8 cellular contexts compared by ENCODE assay signal in the genomic region with DNA sequence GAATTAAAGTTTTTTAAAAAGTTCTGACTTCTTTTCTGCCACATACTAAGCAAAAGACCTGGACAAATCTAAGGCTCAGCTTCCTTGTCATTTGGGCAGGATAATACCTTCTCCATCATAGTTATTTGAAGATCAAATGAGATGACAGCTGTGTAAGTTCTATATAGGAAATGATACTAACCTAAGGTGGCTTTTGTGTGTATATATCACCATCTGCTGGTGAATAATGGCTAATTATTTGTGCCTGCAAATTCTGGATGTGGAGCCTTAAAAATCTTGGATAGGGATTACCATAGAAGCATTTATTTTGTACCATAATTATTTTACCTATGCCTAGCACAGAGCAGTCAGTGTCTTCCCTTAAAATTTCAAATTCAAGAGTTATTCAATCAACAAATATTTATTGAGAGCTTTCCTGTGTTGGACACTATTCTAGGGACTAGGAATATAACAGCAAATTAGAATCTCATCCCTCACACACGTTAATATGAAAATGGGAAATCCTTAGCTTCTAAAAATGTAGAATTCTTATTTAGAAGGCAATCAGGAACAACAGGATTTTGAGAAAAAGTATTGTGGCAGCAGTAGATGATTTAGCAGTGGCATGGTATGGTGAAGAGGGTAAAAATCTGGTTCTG.
A peak's percentile ranks its signal among the peaks of the same experiment; 100 is the strongest.
DNase-seq lines count a peak whose midpoint lies in the region; ATAC-seq and TF ChIP-seq lines count a peak whose summit lies in the region.

No MANE protein-coding gene starts in this region.

- no peaks in the 10 kb centered on the region for H3K27me3 ChIP-seq in A673 (replicated peaks; ENCODE audit: insufficient read depth, low read depth, low read length, poor library complexity)
- H3K27me3 ChIP-seq in hepatocyte = no peaks in the 10 kb centered on the region

- 86% methylated on average over 1 of the region's 1 CpG for WGBS in hepatocyte (ENCODE audit: low lambda C conversion rate, missing lambda C conversion rate)

- no peak overlapping the region for H3K4me3 Mint-ChIP-seq in activated T-helper 1 cell treated with anti-CD3 and anti-CD28 coated beads, Interleukin-12 subunit alpha, Interleukin-12 subunit beta, Interleukin-2, Interleukin-4 antibody, amounts not matched to agents 30 ng/mL and 10 ng/mL and 1 ng/mL, durations not matched to agents 14 hours and 24 hours and 36 hours

- no peak overlapping the region for H2AFZ ChIP-seq in hepatocyte

- no peak overlapping the region for H3K27ac ChIP-seq in A673 (ENCODE audit: low read depth, low read length, poor library complexity, severe bottlenecking)
- H3K27ac ChIP-seq in hepatocyte = no peak overlapping the region

- no peak overlapping the region for H3K4me2 ChIP-seq in hepatocyte

- H3K9me3 Mint-ChIP-seq in activated T-helper 1 cell treated with anti-CD3 and anti-CD28 coated beads, Interleukin-12 subunit alpha, Interleukin-12 subunit beta, Interleukin-2, Interleukin-4 antibody, amounts not matched to agents 30 ng/mL and 10 ng/mL and 1 ng/mL, durations not matched to agents 14 hours and 24 hours and 36 hours = no peaks in the 10 kb centered on the region

- H3K27ac Mint-ChIP-seq in activated T-helper 1 cell treated with anti-CD3 and anti-CD28 coated beads, Interleukin-12 subunit alpha, Interleukin-12 subunit beta, Interleukin-2, Interleukin-4 antibody, amounts not matched to agents 30 ng/mL and 10 ng/mL and 1 ng/mL, durations not matched to agents 14 hours and 24 hours and 36 hours = no peak overlapping the region

- H3K4me1 ChIP-seq in A673 (ENCODE audit: insufficient read depth, low read length, poor library complexity, severe bottlenecking) = peaks cover 50% of the 10 kb centered on the region
- H3K4me1 ChIP-seq in hepatocyte (ENCODE audit: insufficient read depth) = no peaks in the 10 kb centered on the region

- no peak overlapping the region for H3K4me3 ChIP-seq in A673 (ENCODE audit: low read depth, low read length, poor library complexity, severe bottlenecking)
- no peak overlapping the region for H3K4me3 ChIP-seq in GM12865 (ENCODE audit: low read depth, low read length)
- no peak overlapping the region for H3K4me3 ChIP-seq in hepatocyte

- CTCF ChIA-PET in A673 (lab: Charles Lee) = interaction anchor here (0.6 to 3.4 kb wide), 5 partner anchors 9 to 152 kb away, joined by 3 to 50 read pairs (median 4); no protein-coding TSS in a partner anchor

- no peaks in the 10 kb centered on the region for H3K79me2 ChIP-seq in hepatocyte

- H3K9me3 ChIP-seq in A673 (ENCODE audit: low read depth, low read length, poor library complexity, severe bottlenecking) = no peaks in the 10 kb centered on the region
- H3K9me3 ChIP-seq in hepatocyte (ENCODE audit: low read depth) = no peaks in the 10 kb centered on the region

- H3K4me1 Mint-ChIP-seq in activated T-helper 1 cell treated with anti-CD3 and anti-CD28 coated beads, Interleukin-12 subunit alpha, Interleukin-12 subunit beta, Interleukin-2, Interleukin-4 antibody, amounts not matched to agents 30 ng/mL and 10 ng/mL and 1 ng/mL, durations not matched to agents 14 hours and 24 hours and 36 hours (ENCODE audit: low read depth) = no peaks in the 10 kb centered on the region

- TF ChIP-seq CTCF in A673 (conservative IDR thresholded peaks at IDR 0.05; ENCODE audit: low read depth, low read length) (peak; percentile 69), GM12865 (IDR thresholded peaks at IDR 0.05; ENCODE audit: insufficient read depth, low read depth, low read length, missing control alignments) (peak; percentile 29), hepatocyte (IDR thresholded peaks at IDR 0.05; ENCODE audit: poor library complexity) (peak; percentile 74)

- DNase-seq in A673 (ENCODE audit: low spot score) (peak; percentile 70), GM12865 (ENCODE audit: low read depth) (peak; percentile 45), NCI-H2107 treated with DMSO at 0.1 percent for 48 hours (lab: John Stamatoyannopoulos, UW; ENCODE audit: unreplicated experiment) (peak; percentile 79), amniotic stem cell (lab: John Stamatoyannopoulos, UW) (peak; percentile 5), hepatocyte (ENCODE audit: low spot score) (peak; percentile 44), stromal cell of bone marrow (ENCODE audit: low read depth) (peak; percentile 34)
- no peak for DNase-seq in activated T-helper 1 cell treated with anti-CD3 and anti-CD28 coated beads, Interleukin-12 subunit alpha, Interleukin-12 subunit beta, Interleukin-2, Interleukin-4 antibody, amounts not matched to agents 30 ng/mL and 10 ng/mL and 1 ng/mL, durations not matched to agents 14 hours and 24 hours and 36 hours (ENCODE audit: low spot score)

- H3K36me3 ChIP-seq in A673 (ENCODE audit: insufficient read depth, low read length, poor library complexity, severe bottlenecking) = peaks cover 85% of the 10 kb centered on the region
- no peaks in the 10 kb centered on the region for H3K36me3 ChIP-seq in hepatocyte (replicated peaks; ENCODE audit: insufficient read depth, low read depth)

- intact Hi-C loops in A673 (cut with micrococcal nuclease; ENCODE audit: unreplicated experiment) = loop anchor here (2.0 kb wide), 1 partner anchor 151 kb away; no protein-coding TSS in a partner anchor
- intact Hi-C loops in activated T-helper 1 cell treated with anti-CD3 and anti-CD28 coated beads, Interleukin-12 subunit alpha, Interleukin-12 subunit beta, Interleukin-2, Interleukin-4 antibody, amounts not matched to agents 30 ng/mL and 10 ng/mL and 1 ng/mL, durations not matched to agents 14 hours and 24 hours and 36 hours (cut with micrococcal nuclease) = loop anchor here (1.0 kb wide), 4 partner anchors 148 to 249 kb away; no protein-coding TSS in a partner anchor

- H3K36me3 Mint-ChIP-seq in activated T-helper 1 cell treated with anti-CD3 and anti-CD28 coated beads, Interleukin-12 subunit alpha, Interleukin-12 subunit beta, Interleukin-2, Interleukin-4 antibody, amounts not matched to agents 30 ng/mL and 10 ng/mL and 1 ng/mL, durations not matched to agents 14 hours and 24 hours and 36 hours (ENCODE audit: low read depth) = peaks cover 13% of the 10 kb centered on the region

- no peak for ATAC-seq in GM21786 (IDR thresholded peaks at IDR 0.05; ENCODE audit: unreplicated experiment)

- no TSS peak for BruUV-seq in A673 (replicated peaks; lab: Mats Ljungman, UMichigan)

- no peaks in the 10 kb centered on the region for H4K20me1 ChIP-seq in hepatocyte (ENCODE audit: insufficient read depth, poor library complexity, severe bottlenecking)

- POLR2A ChIA-PET in A673 (lab: Charles Lee; ENCODE audit: low non-redundant PET) = no interaction called here

- no peaks in the 10 kb centered on the region for H3K9me2 ChIP-seq in hepatocyte (replicated peaks; ENCODE audit: insufficient read depth)

- no peaks in the 10 kb centered on the region for H3K27me3 Mint-ChIP-seq in activated T-helper 1 cell treated with anti-CD3 and anti-CD28 coated beads, Interleukin-12 subunit alpha, Interleukin-12 subunit beta, Interleukin-2, Interleukin-4 antibody, amounts not matched to agents 30 ng/mL and 10 ng/mL and 1 ng/mL, durations not matched to agents 14 hours and 24 hours and 36 hours (ENCODE audit: insufficient read depth)
